1 cellular context compared by ENCODE assay signal in genomic region chr11:69342588-69343330, GRCh38.
TF ChIP-seq lines count a peak whose summit lies in the region.

No MANE protein-coding gene starts in this region.

TF ChIP-seq in IMR-90, 13 proteins besides CTCF, POLR2A, EP300 and RAD21:
- TF ChIP-seq ELK1 (IDR thresholded peaks at IDR 0.05; ENCODE audit: borderline replicate concordance, low read depth, low read length) = no peak
- no peak for TF ChIP-seq CHD1 (IDR thresholded peaks at IDR 0.05; ENCODE audit: low read depth, low read length)
- no peak for TF ChIP-seq MAZ (IDR thresholded peaks at IDR 0.05; ENCODE audit: borderline replicate concordance, low read depth, low read length)
- TF ChIP-seq MAFK (IDR thresholded peaks at IDR 0.05; ENCODE audit: low read depth, low read length) = no peak
- TF ChIP-seq CEBPB (IDR thresholded peaks at IDR 0.05; ENCODE audit: low read depth, low read length) = no peak
- no peak for TF ChIP-seq RFX5 (IDR thresholded peaks at IDR 0.05; ENCODE audit: low read depth, low read length)
- no peak for TF ChIP-seq NFE2L2 (IDR thresholded peaks at IDR 0.05; ENCODE audit: low read depth, low read length)
- TF ChIP-seq SMC3 (IDR thresholded peaks at IDR 0.05; ENCODE audit: low read depth, low read length) = no peak
- no peak for TF ChIP-seq RCOR1 (IDR thresholded peaks at IDR 0.05; ENCODE audit: insufficient replicate concordance, low read length)
- TF ChIP-seq FOS (IDR thresholded peaks at IDR 0.05; ENCODE audit: low read depth, low read length) = no peak
- no peak for TF ChIP-seq USF2 (IDR thresholded peaks at IDR 0.05; ENCODE audit: low read depth, low read length)
- no peak for TF ChIP-seq MXI1 (IDR thresholded peaks at IDR 0.05; ENCODE audit: borderline replicate concordance, low read depth, low read length)
- TF ChIP-seq BHLHE40 (IDR thresholded peaks at IDR 0.05; ENCODE audit: low read depth, low read length) = no peak
